Comparison of ENCODE assay signal across 8 cellular contexts in the genomic region with DNA sequence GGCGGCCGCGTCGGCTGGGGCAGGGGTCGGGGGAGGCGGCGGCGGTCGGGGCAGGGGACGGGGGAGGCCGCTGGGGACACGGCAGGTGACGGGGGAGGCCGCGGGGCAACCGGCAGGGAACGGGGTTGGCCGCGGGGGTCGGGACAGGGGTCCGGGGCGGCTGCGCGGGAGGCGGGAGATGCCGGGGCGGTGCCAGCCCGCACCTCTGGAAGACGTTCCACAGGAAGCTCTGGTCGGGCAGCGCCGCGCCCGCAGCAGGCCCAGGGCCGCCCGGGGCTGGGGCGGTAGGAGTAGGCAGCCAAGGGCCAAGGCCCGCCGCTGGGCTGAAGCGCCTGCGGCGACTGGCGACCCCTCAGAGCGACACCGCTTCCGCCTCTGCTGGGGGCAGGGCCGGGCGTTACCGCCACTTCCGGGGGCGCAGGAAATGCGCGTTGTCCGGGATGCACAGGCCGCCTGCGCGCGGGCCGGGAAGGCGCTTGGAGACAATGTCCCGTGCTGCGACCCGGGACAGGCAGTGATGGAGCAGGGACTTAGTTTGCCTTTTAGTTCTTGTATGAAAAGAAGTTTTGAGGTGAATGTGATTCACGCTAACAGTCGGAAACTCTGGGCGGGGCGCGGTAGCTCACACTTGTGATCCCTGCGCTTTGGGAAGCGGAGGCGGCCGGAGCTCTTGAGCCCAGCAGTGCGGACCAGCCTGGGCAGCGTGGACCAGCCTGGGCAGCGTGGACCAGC.
A peak's percentile ranks its signal among the peaks of the same experiment; 100 is the strongest.
DNase-seq lines count a peak whose midpoint lies in the region; ATAC-seq and TF ChIP-seq lines count a peak whose summit lies in the region.

No MANE protein-coding gene starts in this region.

- H2AFZ ChIP-seq in PC-3 (ENCODE audit: low read length): peak overlapping the region; percentile 97

- H3K9me3 Mint-ChIP-seq in Caco-2 (ENCODE audit: unreplicated experiment): no peaks in the 10 kb centered on the region
- H3K9me3 Mint-ChIP-seq in activated T-helper 17 cell treated with anti-CD3 and anti-CD28 coated beads, Interleukin-2, amount 50 U/mL, for 72 hours: no peaks in the 10 kb centered on the region
- H3K9me3 Mint-ChIP-seq in natural killer cell treated with Interleukin-12 subunit alpha and Interleukin-12 subunit beta and Interleukin-15 and Interleukin-18, amount 100 ng/mL, for 72 hours: no peaks in the 10 kb centered on the region

- H3K36me3 ChIP-seq in Caco-2 (ENCODE audit: control insufficient read depth, insufficient read depth, low read length) (no peaks in the 10 kb centered on the region), PC-3 (ENCODE audit: low read depth, low read length) (no peaks in the 10 kb centered on the region)

- BruUV-seq in Caco-2 (replicated peaks; lab: Mats Ljungman, UMichigan): no TSS peak
- BruUV-seq in PC-3 (replicated peaks; lab: Mats Ljungman, UMichigan): TSS peak; percentile 77

- ATAC-seq in PC-3: peak; percentile 93
- peak; percentile 93 for ATAC-seq in activated T-helper 17 cell treated with anti-CD3 and anti-CD28 coated beads, Interleukin-2, amount 50 U/mL, for 72 hours (replicated peaks)
- ATAC-seq in natural killer cell treated with Interleukin-12 subunit alpha and Interleukin-12 subunit beta and Interleukin-15 and Interleukin-18, amount 100 ng/mL, for 72 hours: peak; percentile 96 to 98

- TF ChIP-seq CTCF in Caco-2 (IDR thresholded peaks at IDR 0.05; ENCODE audit: insufficient read depth in 1 of 2, low read depth in 1 of 2, low read length in 1 of 2, severe bottlenecking in 1 of 2, unreplicated experiment in 1 of 2): no peak
- TF ChIP-seq CTCF in GM20000 (IDR thresholded peaks at IDR 0.05; ENCODE audit: extremely low read depth, missing control alignments): no peak
- no peak for TF ChIP-seq CTCF in PC-3 (conservative IDR thresholded peaks at IDR 0.05; ENCODE audit: low read depth, low read length)
- TF ChIP-seq CTCF in fibroblast of the aortic adventitia (IDR thresholded peaks at IDR 0.05; ENCODE audit: insufficient read depth, low read length): no peak

- H3K27ac ChIP-seq in PC-3 (ENCODE audit: low read length): peak overlapping the region; percentile 39

- no peaks in the 10 kb centered on the region for H3K9me2 ChIP-seq in PC-3 (replicated peaks; ENCODE audit: low read length)

- DNase-seq in Caco-2: peak; percentile 65 to 81
- DNase-seq in GM20000 (ENCODE audit: low spot score): peak; percentile 95
- DNase-seq in HT-29 (ENCODE audit: low spot score): peak; percentile 87
- DNase-seq in PC-3: peak; percentile 75
- DNase-seq in fibroblast of the aortic adventitia (ENCODE audit: low read depth): peak; percentile 72
- DNase-seq in natural killer cell treated with Interleukin-12 subunit alpha and Interleukin-12 subunit beta and Interleukin-15 and Interleukin-18, amount 100 ng/mL, for 72 hours (ENCODE audit: low spot score): peak; percentile 93
- DNase-seq in stimulated activated naive CD4-positive, alpha-beta T cell treated with Interleukin-2 at 50 U/mL for 16 hours (lab: John Stamatoyannopoulos, UW): peak; percentile 67

- H3K36me3 Mint-ChIP-seq in Caco-2 (ENCODE audit: insufficient read depth, unreplicated experiment): peaks cover 6% of the 10 kb centered on the region
- H3K36me3 Mint-ChIP-seq in activated T-helper 17 cell treated with anti-CD3 and anti-CD28 coated beads, Interleukin-2, amount 50 U/mL, for 72 hours (ENCODE audit: low read depth): peaks cover 7% of the 10 kb centered on the region
- no peaks in the 10 kb centered on the region for H3K36me3 Mint-ChIP-seq in natural killer cell treated with Interleukin-12 subunit alpha and Interleukin-12 subunit beta and Interleukin-15 and Interleukin-18, amount 100 ng/mL, for 72 hours

- no peaks in the 10 kb centered on the region for H3K27me3 ChIP-seq in Caco-2 (replicated peaks; ENCODE audit: control insufficient read depth, insufficient read depth, low read length)
- H3K27me3 ChIP-seq in PC-3 (ENCODE audit: low read length): no peaks in the 10 kb centered on the region

- peak overlapping the region; percentile 83 for H3K9ac ChIP-seq in PC-3 (ENCODE audit: low read length)

- CTCF ChIA-PET in Caco-2 (lab: Charles Lee): interaction anchor here (1.4 kb wide), 1 partner anchor 10 kb away, joined by 3 read pairs; no protein-coding TSS in a partner anchor
- CTCF ChIA-PET in PC-3 (lab: Charles Lee): no interaction called here

- H3K4me1 Mint-ChIP-seq in Caco-2 (ENCODE audit: low read depth, unreplicated experiment): peaks cover 5% of the 10 kb centered on the region
- H3K4me1 Mint-ChIP-seq in activated T-helper 17 cell treated with anti-CD3 and anti-CD28 coated beads, Interleukin-2, amount 50 U/mL, for 72 hours: peaks cover 17% of the 10 kb centered on the region
- peaks cover 21 to 23% of the 10 kb centered on the region in 2 donors for H3K4me1 Mint-ChIP-seq in natural killer cell treated with Interleukin-12 subunit alpha and Interleukin-12 subunit beta and Interleukin-15 and Interleukin-18, amount 100 ng/mL, for 72 hours (ENCODE audit: low read depth in 2 of 2)

- no peaks in the 10 kb centered on the region for H3F3A ChIP-seq in PC-3 (ENCODE audit: low read length, unreplicated experiment)

- peaks cover 4% of the 10 kb centered on the region for H3K27me3 Mint-ChIP-seq in Caco-2 (ENCODE audit: insufficient read depth, unreplicated experiment)
- no peaks in the 10 kb centered on the region for H3K27me3 Mint-ChIP-seq in activated T-helper 17 cell treated with anti-CD3 and anti-CD28 coated beads, Interleukin-2, amount 50 U/mL, for 72 hours
- H3K27me3 Mint-ChIP-seq in natural killer cell treated with Interleukin-12 subunit alpha and Interleukin-12 subunit beta and Interleukin-15 and Interleukin-18, amount 100 ng/mL, for 72 hours: no peaks in the 10 kb centered on the region

- peak overlapping the region; percentile 70 for H3K27ac Mint-ChIP-seq in Caco-2 (ENCODE audit: unreplicated experiment)
- H3K27ac Mint-ChIP-seq in activated T-helper 17 cell treated with anti-CD3 and anti-CD28 coated beads, Interleukin-2, amount 50 U/mL, for 72 hours: peak overlapping the region; percentile 94
- H3K27ac Mint-ChIP-seq in natural killer cell treated with Interleukin-12 subunit alpha and Interleukin-12 subunit beta and Interleukin-15 and Interleukin-18, amount 100 ng/mL, for 72 hours: peak overlapping the region; percentile 89 to 92

- peaks cover 9% of the 10 kb centered on the region for H3K79me2 ChIP-seq in PC-3 (ENCODE audit: low read length)

- H3K4me3 ChIP-seq in Caco-2 (ENCODE audit: low read depth, low read length) (peak overlapping the region; percentile 73), PC-3 (ENCODE audit: low read length) (peak overlapping the region; percentile 77), fibroblast of the aortic adventitia (ENCODE audit: low read depth, low read length) (peak overlapping the region; percentile 70)

- H3K4me1 ChIP-seq in Caco-2: no peaks in the 10 kb centered on the region
- peaks cover 9% of the 10 kb centered on the region for H3K4me1 ChIP-seq in PC-3 (ENCODE audit: insufficient read depth, low read length)

- peak overlapping the region; percentile 85 for H3K4me3 Mint-ChIP-seq in Caco-2 (ENCODE audit: unreplicated experiment)
- peak overlapping the region; percentile 95 for H3K4me3 Mint-ChIP-seq in activated T-helper 17 cell treated with anti-CD3 and anti-CD28 coated beads, Interleukin-2, amount 50 U/mL, for 72 hours
- peak overlapping the region; percentile 97 for H3K4me3 Mint-ChIP-seq in natural killer cell treated with Interleukin-12 subunit alpha and Interleukin-12 subunit beta and Interleukin-15 and Interleukin-18, amount 100 ng/mL, for 72 hours

- no peaks in the 10 kb centered on the region for H4K20me1 ChIP-seq in PC-3 (ENCODE audit: low read length)

- POLR2A ChIA-PET in Caco-2 (lab: Charles Lee): no interaction called here
- POLR2A ChIA-PET in PC-3 (lab: Charles Lee; ENCODE audit: unreplicated experiment): no interaction called here

- intact Hi-C loops in Caco-2 (cut with micrococcal nuclease; ENCODE audit: unreplicated experiment) (no loop called here), PC-3 (cut with micrococcal nuclease) (no loop called here)

- H3K4me2 ChIP-seq in PC-3 (ENCODE audit: low read length): peak overlapping the region; percentile 95

- H3K9me3 ChIP-seq in Caco-2: no peaks in the 10 kb centered on the region
- no peaks in the 10 kb centered on the region for H3K9me3 ChIP-seq in PC-3 (ENCODE audit: low read length)

Comparison
In these comparisons a context has a peak if more than half of its experiments do, and no peak if none do; other contexts are left out.
1. Peak in every context shown above with its lines: DNase-seq, ATAC-seq, H3K4me3 ChIP-seq and H3K27ac ChIP-seq.